Comparison of ENCODE assay signal across 8 cellular contexts in the genomic region with DNA sequence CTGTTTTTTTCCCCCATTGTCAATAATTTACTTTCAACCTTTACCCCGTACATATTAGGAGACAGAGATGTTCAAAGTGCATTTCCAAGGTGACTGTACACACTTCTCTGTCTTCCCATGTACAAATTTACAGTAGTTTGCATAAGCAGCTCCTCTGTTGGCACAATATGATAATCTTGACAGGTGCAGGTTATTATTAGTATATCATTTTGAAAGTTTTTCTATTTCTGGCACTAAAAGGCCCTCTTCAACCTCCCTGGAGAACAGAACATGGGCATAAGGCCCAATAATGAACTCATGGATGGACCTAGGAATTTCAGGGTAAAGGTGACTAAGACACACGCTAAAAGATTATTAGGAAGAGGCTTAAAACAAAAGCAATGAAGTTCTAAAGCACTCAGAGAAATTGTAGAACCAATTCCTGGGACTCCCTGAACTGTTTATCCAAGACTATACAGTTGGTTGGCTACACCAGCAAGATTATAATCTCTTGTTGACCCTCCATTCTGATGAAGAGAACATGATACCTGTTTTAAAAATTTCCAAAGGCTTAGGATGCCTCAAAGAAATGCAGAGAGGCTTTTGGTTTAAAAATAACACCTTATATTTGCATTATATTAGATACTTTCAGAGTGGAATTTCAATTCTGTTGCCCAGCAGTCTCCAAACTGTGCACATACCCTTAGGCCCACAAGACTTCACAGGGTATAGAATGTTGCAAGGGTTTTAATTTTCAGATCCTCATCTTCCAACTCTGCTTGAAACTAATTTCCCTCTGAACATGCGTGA. TPM values are rescaled to one million over a fixed set of nuclear protein-coding genes. Genes with fewer than 3 reads are reported as not detected.
DNase-seq lines count a peak whose midpoint lies in the region; ATAC-seq and TF ChIP-seq lines count a peak whose summit lies in the region.

No MANE protein-coding gene starts in this region.

- H3K4me2 ChIP-seq in fibroblast of lung (ENCODE audit: extremely low read depth, insufficient read depth, low read length), result peak overlapping the region; percentile 91

- peak overlapping the region; percentile 90 for H3K27ac Mint-ChIP-seq in activated CD4-positive, alpha-beta T cell treated with anti-CD3 and anti-CD28 coated beads for 36 hours

- H2AFZ ChIP-seq in fibroblast of lung (ENCODE audit: low read length), result no peak overlapping the region

- no peaks in the 10 kb centered on the region for H3K79me2 ChIP-seq in fibroblast of lung (ENCODE audit: control insufficient read depth, insufficient read depth, low read length)

- H3K27me3 Mint-ChIP-seq in activated CD4-positive, alpha-beta T cell treated with anti-CD3 and anti-CD28 coated beads for 36 hours, result no peaks in the 10 kb centered on the region

- peak overlapping the region; percentile 71 to 80 (median 74) for H3K4me3 ChIP-seq in fibroblast of lung (replicated peaks in 1 of 4; ENCODE audit: control extremely low read depth in 1 of 4, insufficient read depth in 1 of 4, low read depth in 3 of 4, low read length in 4 of 4)

- no peaks in the 10 kb centered on the region for H3K9me3 ChIP-seq in fibroblast of lung (ENCODE audit: control insufficient read depth, insufficient read depth, low read depth, low read length)

- no peak overlapping the region for H3K9ac ChIP-seq in fibroblast of lung (ENCODE audit: insufficient read depth, low read length)

- intact Hi-C loops in activated CD4-positive, alpha-beta T cell treated with anti-CD3 and anti-CD28 coated beads for 36 hours (cut with DNase I, micrococcal nuclease), result loop anchor here (2.0 to 5.0 kb wide), 3 partner anchors 71 to 115 kb away; no protein-coding TSS in a partner anchor

- H3K9me3 Mint-ChIP-seq in activated CD4-positive, alpha-beta T cell treated with anti-CD3 and anti-CD28 coated beads for 36 hours (ENCODE audit: low read depth), result no peaks in the 10 kb centered on the region

- no peaks in the 10 kb centered on the region for H3K4me1 ChIP-seq in fibroblast of lung (ENCODE audit: control insufficient read depth, extremely low read depth, insufficient read depth, low read length)

- no peak for ATAC-seq in activated CD4-positive, alpha-beta T cell treated with anti-CD3 and anti-CD28 coated beads for 36 hours

- no peak overlapping the region for H3K27ac ChIP-seq in fibroblast of lung (ENCODE audit: insufficient read depth, low read length)

- no peak for DNase-seq in activated CD4-positive, alpha-beta T cell treated with anti-CD3 and anti-CD28 coated beads for 36 hours
- DNase-seq in activated CD4-positive, alpha-beta T cell treated with anti-CD3 and anti-CD28 coated beads, Interleukin-2, amount 50 U/mL, for 1 hour, result no peak
- peak; percentile 69 for DNase-seq in OCI-M1 (lab: John Stamatoyannopoulos, UW)
- peak in 1 of 2 donors; percentile 36 for DNase-seq in fibroblast of lung (ENCODE audit: low read depth in 2 of 2)
- peak; percentile 50 for DNase-seq in pons (ENCODE audit: low spot score)
- DNase-seq in GM20000 (ENCODE audit: low spot score), result no peak
- DNase-seq in HCEC 1CT, result no peak
- no peak for DNase-seq in NCI-H187 (lab: John Stamatoyannopoulos, UW)

- H3K4me3 Mint-ChIP-seq in activated CD4-positive, alpha-beta T cell treated with anti-CD3 and anti-CD28 coated beads for 36 hours, result peak overlapping the region; percentile 77

- CTCF ChIA-PET in activated CD4-positive, alpha-beta T cell treated with anti-CD3 and anti-CD28 coated beads for 36 hours (lab: Charles Lee), result interaction anchor here (0.7 to 0.9 kb wide), 2 partner anchors 9 to 318 kb away, joined by 3 to 4 read pairs; no protein-coding TSS in a partner anchor

- peaks cover 2% of the 10 kb centered on the region for H3K36me3 Mint-ChIP-seq in activated CD4-positive, alpha-beta T cell treated with anti-CD3 and anti-CD28 coated beads for 36 hours (ENCODE audit: low read depth)

- no peaks in the 10 kb centered on the region for H3K27me3 ChIP-seq in fibroblast of lung (ENCODE audit: control insufficient read depth, insufficient read depth, low read length)

- TF ChIP-seq CTCF in fibroblast of lung (conservative IDR thresholded peaks at IDR 0.05 in 1 of 2, IDR thresholded peaks at IDR 0.05 in 1 of 2; ENCODE audit: low read depth in 1 of 2, low read length in 2 of 2) (no peak), GM20000 (IDR thresholded peaks at IDR 0.05; ENCODE audit: extremely low read depth, missing control alignments) (no peak)

- H3K36me3 ChIP-seq in fibroblast of lung (ENCODE audit: control insufficient read depth, insufficient read depth, low read length), result no peaks in the 10 kb centered on the region

- POLR2A ChIA-PET in activated CD4-positive, alpha-beta T cell treated with anti-CD3 and anti-CD28 coated beads for 36 hours (lab: Charles Lee), result no interaction called here

- no peaks in the 10 kb centered on the region for H4K20me1 ChIP-seq in fibroblast of lung (ENCODE audit: control insufficient read depth, extremely low read depth, insufficient read depth, low read length)

- H3K4me1 Mint-ChIP-seq in activated CD4-positive, alpha-beta T cell treated with anti-CD3 and anti-CD28 coated beads for 36 hours, result peaks cover 30% of the 10 kb centered on the region

RNA-seq across cellular contexts. Expression of gene AIG1, which starts 1.1 kb away (rescaled TPM):
- total RNA-seq in activated CD4-positive, alpha-beta T cell treated with anti-CD3 and anti-CD28 coated beads for 36 hours, result 10 to 100 TPM; 21.2 to 22.8 TPM
- 36.2 and 40.6 TPM in 2 replicates for total RNA-seq in fibroblast of lung
- polyA plus RNA-seq in fibroblast of lung, result 33.3 and 42.2 TPM in 2 replicates
- polyA plus RNA-seq in fibroblast of lung (2012), result 29.1 and 35.6 TPM in 2 replicates
- 12.6 and 30.9 TPM in 2 replicates for polyA minus RNA-seq in fibroblast of lung (ENCODE audit: low replicate concordance)

Comparison
In these comparisons a context has a peak if more than half of its experiments do, and no peak if none do; other contexts are left out.
1. DNase-seq: peak in OCI-M1 (single experiment) and pons (single experiment); none in activated CD4-positive, alpha-beta T cell treated with anti-CD3 and anti-CD28 coated beads for 36 hours (single experiment), activated CD4-positive, alpha-beta T cell treated with anti-CD3 and anti-CD28 coated beads, Interleukin-2, amount 50 U/mL, for 1 hour (single experiment), GM20000 (single experiment), HCEC 1CT (single experiment) and NCI-H187 (0 of 2).